15 cellular contexts compared by ENCODE assay signal in the genomic region with DNA sequence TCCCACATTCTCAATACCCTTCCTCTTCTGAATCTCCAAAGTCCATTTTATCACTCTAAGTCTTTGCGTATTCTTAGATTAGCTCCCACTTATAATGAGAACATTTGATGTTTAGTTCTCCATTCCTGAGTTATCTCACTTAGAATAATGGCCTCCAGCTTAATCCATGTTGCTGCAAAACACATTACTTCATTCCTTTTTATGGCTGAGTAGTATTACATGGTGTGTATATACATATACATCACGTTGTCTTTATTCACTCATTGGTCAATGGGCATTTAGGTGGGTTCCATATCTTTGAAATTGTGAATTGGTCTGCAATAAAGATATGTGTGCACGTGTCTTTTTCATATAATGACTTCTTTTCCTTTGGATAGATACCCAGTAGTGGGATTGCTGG. TPM values are rescaled to one million over a fixed set of nuclear protein-coding genes. Genes with fewer than 3 reads are reported as not detected.
DNase-seq lines count a peak whose midpoint lies in the region; ATAC-seq and TF ChIP-seq lines count a peak whose summit lies in the region.
"Had no signal": no experiment of that assay in that cellular context is flagged by ENCODE, and none has a peak within 500 bp of the region (broad histone marks: within the 10 kb centered on the region; RNA-seq: fewer than 3 reads in every experiment).

No MANE protein-coding gene starts in this region.

- H3K9me3 Mint-ChIP-seq in activated CD8-positive, alpha-beta T cell treated with anti-CD3 and anti-CD28 coated beads for 36 hours: no peaks in the 10 kb centered on the region
- no peaks in the 10 kb centered on the region for H3K9me3 Mint-ChIP-seq in activated CD8-positive, alpha-beta T cell treated with anti-CD3 and anti-CD28 coated beads, Interleukin-2, amount 10 ng/mL, durations not matched to agents 7 days and 5 days (ENCODE audit: insufficient read depth)
- no peaks in the 10 kb centered on the region for H3K9me3 Mint-ChIP-seq in memory B cell
- H3K9me3 Mint-ChIP-seq in activated naive CD8-positive, alpha-beta T cell treated with anti-CD3 and anti-CD28 coated beads, Interleukin-2, amount 50 U/mL, for 24 hours: no peaks in the 10 kb centered on the region
- H3K9me3 Mint-ChIP-seq: CD4-positive, alpha-beta T cell; CD8-positive, alpha-beta T cell had no signal

- POLR2A ChIA-PET in activated CD8-positive, alpha-beta T cell treated with anti-CD3 and anti-CD28 coated beads for 36 hours (lab: Charles Lee): no interaction called here
- POLR2A ChIA-PET in activated CD8-positive, alpha-beta T cell treated with anti-CD3 and anti-CD28 coated beads, Interleukin-2, amount 10 ng/mL, durations not matched to agents 7 days and 5 days (lab: Charles Lee): no interaction called here
- POLR2A ChIA-PET in HEK293T (lab: Yijun Ruan, JAX): no interaction called here

- peak; percentile 3 for TF ChIP-seq CTCF in activated CD8-positive, alpha-beta T cell treated with anti-CD3 and anti-CD28 coated beads for 36 hours (IDR thresholded peaks at IDR 0.05)

- intact Hi-C loops in activated CD8-positive, alpha-beta T cell treated with anti-CD3 and anti-CD28 coated beads for 36 hours (cut with micrococcal nuclease): no loop called here

- peaks cover 10% of the 10 kb centered on the region for H3K4me1 Mint-ChIP-seq in activated CD8-positive, alpha-beta T cell treated with anti-CD3 and anti-CD28 coated beads for 36 hours (ENCODE audit: low read depth)
- H3K4me1 Mint-ChIP-seq in activated CD8-positive, alpha-beta T cell treated with anti-CD3 and anti-CD28 coated beads, Interleukin-2, amount 10 ng/mL, durations not matched to agents 7 days and 5 days (ENCODE audit: low read depth): peaks cover 11% of the 10 kb centered on the region
- H3K4me1 Mint-ChIP-seq in memory B cell: peaks cover 13% of the 10 kb centered on the region
- peaks cover 10% of the 10 kb centered on the region for H3K4me1 Mint-ChIP-seq in activated naive CD8-positive, alpha-beta T cell treated with anti-CD3 and anti-CD28 coated beads, Interleukin-2, amount 50 U/mL, for 24 hours

- ATAC-seq in activated CD8-positive, alpha-beta T cell treated with anti-CD3 and anti-CD28 coated beads for 36 hours: no peak
- ATAC-seq in activated CD8-positive, alpha-beta T cell treated with anti-CD3 and anti-CD28 coated beads, Interleukin-2, amount 10 ng/mL, durations not matched to agents 7 days and 5 days: no peak
- no peak for ATAC-seq in memory B cell (ENCODE audit: low read depth)
- no peak for ATAC-seq in activated naive CD8-positive, alpha-beta T cell treated with anti-CD3 and anti-CD28 coated beads, Interleukin-2, amount 50 U/mL, for 24 hours
- ATAC-seq in HG02759 (IDR thresholded peaks at IDR 0.05; ENCODE audit: unreplicated experiment): no peak
- ATAC-seq: CD8-positive, alpha-beta T cell had no signal

- CTCF ChIA-PET in activated CD8-positive, alpha-beta T cell treated with anti-CD3 and anti-CD28 coated beads for 36 hours (lab: Charles Lee): interaction anchor here (0.9 kb wide), 2 partner anchors 38 to 355 kb away, joined by 3 read pairs; no protein-coding TSS in a partner anchor
- CTCF ChIA-PET in activated CD8-positive, alpha-beta T cell treated with anti-CD3 and anti-CD28 coated beads, Interleukin-2, amount 10 ng/mL, durations not matched to agents 7 days and 5 days (lab: Charles Lee): interaction anchor here (0.8 to 4.2 kb wide), 4 partner anchors 10 to 370 kb away, joined by 3 to 24 read pairs (median 3); no protein-coding TSS in a partner anchor
- CTCF ChIA-PET in HEK293T (lab: Yijun Ruan, JAX): interaction anchor here (0.6 to 0.8 kb wide), 3 partner anchors 115 to 320 kb away, joined by 3 read pairs; no protein-coding TSS in a partner anchor

- no peak overlapping the region for H3K4me3 Mint-ChIP-seq in activated CD8-positive, alpha-beta T cell treated with anti-CD3 and anti-CD28 coated beads for 36 hours
- H3K4me3 Mint-ChIP-seq in activated CD8-positive, alpha-beta T cell treated with anti-CD3 and anti-CD28 coated beads, Interleukin-2, amount 10 ng/mL, durations not matched to agents 7 days and 5 days: no peak overlapping the region
- no peak overlapping the region for H3K4me3 Mint-ChIP-seq in memory B cell
- no peak overlapping the region for H3K4me3 Mint-ChIP-seq in activated naive CD8-positive, alpha-beta T cell treated with anti-CD3 and anti-CD28 coated beads, Interleukin-2, amount 50 U/mL, for 24 hours
- H3K4me3 Mint-ChIP-seq: CD4-positive, alpha-beta T cell; CD8-positive, alpha-beta T cell had no signal

- H3K27me3 Mint-ChIP-seq in activated CD8-positive, alpha-beta T cell treated with anti-CD3 and anti-CD28 coated beads for 36 hours: no peaks in the 10 kb centered on the region
- no peaks in the 10 kb centered on the region for H3K27me3 Mint-ChIP-seq in activated CD8-positive, alpha-beta T cell treated with anti-CD3 and anti-CD28 coated beads, Interleukin-2, amount 10 ng/mL, durations not matched to agents 7 days and 5 days (ENCODE audit: low read depth)
- no peaks in the 10 kb centered on the region for H3K27me3 Mint-ChIP-seq in memory B cell
- no peaks in the 10 kb centered on the region for H3K27me3 Mint-ChIP-seq in activated naive CD8-positive, alpha-beta T cell treated with anti-CD3 and anti-CD28 coated beads, Interleukin-2, amount 50 U/mL, for 24 hours
- H3K27me3 Mint-ChIP-seq: CD4-positive, alpha-beta T cell had no signal

- no peak for DNase-seq in activated CD8-positive, alpha-beta T cell treated with anti-CD3 and anti-CD28 coated beads for 36 hours
- DNase-seq in activated CD8-positive, alpha-beta T cell treated with anti-CD3 and anti-CD28 coated beads, Interleukin-2, amount 10 ng/mL, durations not matched to agents 7 days and 5 days: no peak
- DNase-seq in HEK293T (ENCODE audit: extremely low spot score) (no peak), memory B cell (ENCODE audit: low spot score in 2 of 2) (no peak), NCI-H1092 (lab: John Stamatoyannopoulos, UW) (no peak)
- no peak for DNase-seq in activated naive CD8-positive, alpha-beta T cell treated with anti-CD3 and anti-CD28 coated beads, Interleukin-2, amount 50 U/mL, for 24 hours
- DNase-seq: 8988T, DMS79 treated with DMSO at 0.1 percent for 48 hours, GF-D8 had no signal

- H3K36me3 Mint-ChIP-seq in activated CD8-positive, alpha-beta T cell treated with anti-CD3 and anti-CD28 coated beads for 36 hours (ENCODE audit: low read depth): peaks cover 15% of the 10 kb centered on the region
- H3K36me3 Mint-ChIP-seq in activated CD8-positive, alpha-beta T cell treated with anti-CD3 and anti-CD28 coated beads, Interleukin-2, amount 10 ng/mL, durations not matched to agents 7 days and 5 days (ENCODE audit: low read depth): no peaks in the 10 kb centered on the region
- peaks cover 18% of the 10 kb centered on the region for H3K36me3 Mint-ChIP-seq in memory B cell
- H3K36me3 Mint-ChIP-seq in activated naive CD8-positive, alpha-beta T cell treated with anti-CD3 and anti-CD28 coated beads, Interleukin-2, amount 50 U/mL, for 24 hours (ENCODE audit: low read depth): peaks cover 8% of the 10 kb centered on the region

- H3K27ac Mint-ChIP-seq in activated CD8-positive, alpha-beta T cell treated with anti-CD3 and anti-CD28 coated beads for 36 hours: no peak overlapping the region
- no peak overlapping the region for H3K27ac Mint-ChIP-seq in activated CD8-positive, alpha-beta T cell treated with anti-CD3 and anti-CD28 coated beads, Interleukin-2, amount 10 ng/mL, durations not matched to agents 7 days and 5 days
- peak overlapping the region; percentile 65 for H3K27ac Mint-ChIP-seq in memory B cell
- no peak overlapping the region for H3K27ac Mint-ChIP-seq in activated naive CD8-positive, alpha-beta T cell treated with anti-CD3 and anti-CD28 coated beads, Interleukin-2, amount 50 U/mL, for 24 hours
- H3K27ac Mint-ChIP-seq: CD4-positive, alpha-beta T cell; CD8-positive, alpha-beta T cell had no signal

TF ChIP-seq in HEK293T, 16 proteins besides CTCF, POLR2A, EP300 and RAD21:
- TF ChIP-seq L3MBTL2 (conservative IDR thresholded peaks at IDR 0.05): peak; percentile 20; the same call in 1 of the 2 replicates
- no peak for TF ChIP-seq TARDBP (IDR thresholded peaks at IDR 0.05)

RNA-seq across cellular contexts. Expression of a gene that starts 32.3 kb away (rescaled TPM):
- not detected for total RNA-seq in activated CD8-positive, alpha-beta T cell treated with anti-CD3 and anti-CD28 coated beads for 36 hours
- total RNA-seq in activated CD8-positive, alpha-beta T cell treated with anti-CD3 and anti-CD28 coated beads, Interleukin-2, amount 10 ng/mL, durations not matched to agents 7 days and 5 days: not detected
- total RNA-seq: A673; Caco-2; Calu3; CD4-positive, alpha-beta T cell; CD8-positive, alpha-beta T cell had no signal
